9 cellular contexts compared by ENCODE assay signal in the genomic region with DNA sequence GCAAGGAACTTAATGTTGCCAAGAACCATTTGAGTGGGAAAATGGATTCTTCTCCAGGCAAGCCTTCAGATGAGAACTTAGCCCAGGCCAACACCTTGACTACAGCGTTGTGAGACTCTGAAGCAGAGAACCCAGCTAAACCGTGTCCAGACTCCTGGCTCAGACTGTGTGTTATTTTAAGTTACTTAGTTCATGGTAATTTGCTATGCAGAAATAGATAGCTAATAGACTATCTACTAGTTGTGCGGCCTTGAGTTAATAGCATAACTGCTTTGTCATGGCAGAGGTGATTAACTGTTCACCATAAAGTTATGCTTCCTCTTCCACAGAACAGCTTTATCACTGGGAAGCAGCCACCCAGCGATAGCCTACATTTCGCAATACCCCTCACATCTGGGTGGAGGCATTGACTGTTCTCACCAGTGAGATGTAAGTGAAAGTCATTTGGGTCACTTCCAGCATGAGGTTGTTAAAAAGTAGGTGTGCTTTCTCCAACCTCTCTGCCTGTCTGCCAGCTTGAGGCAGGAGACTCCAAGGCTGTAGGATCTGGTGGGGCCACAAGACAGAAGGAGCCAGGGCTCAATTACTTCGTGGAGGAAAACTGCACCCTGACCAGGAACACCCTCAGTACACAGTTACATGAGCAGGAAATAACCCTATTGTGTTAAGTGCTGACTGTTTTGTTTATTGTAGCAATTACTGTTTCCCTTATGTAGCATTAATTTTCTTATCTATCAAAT.
DNase-seq lines count a peak whose midpoint lies in the region; TF ChIP-seq lines count a peak whose summit lies in the region.
"Had no signal": no experiment of that assay in that cellular context is flagged by ENCODE, and none has a peak within 500 bp of the region (broad histone marks: within the 10 kb centered on the region; RNA-seq: fewer than 3 reads in every experiment).

No MANE protein-coding gene starts in this region.

- BruUV-seq in Caco-2 (replicated peaks; lab: Mats Ljungman, UMichigan): no TSS peak

- H3K4me3 Mint-ChIP-seq in Caco-2 (ENCODE audit: unreplicated experiment) (no peak overlapping the region), endothelial cell (ENCODE audit: unreplicated experiment) (no peak overlapping the region)

- no peak overlapping the region for H3K4me3 ChIP-seq in Caco-2 (ENCODE audit: low read depth, low read length)
- H3K4me3 ChIP-seq in mucosa of rectum (ENCODE audit: low read length in 2 of 2): peak overlapping the region in 1 of 2 donors; percentile 23

- H3K36me3 Mint-ChIP-seq in Caco-2 (ENCODE audit: insufficient read depth, unreplicated experiment) (no peaks in the 10 kb centered on the region), endothelial cell (ENCODE audit: low read depth, unreplicated experiment) (no peaks in the 10 kb centered on the region)

- H3K9me3 ChIP-seq in Caco-2 (no peaks in the 10 kb centered on the region), mucosa of rectum (ENCODE audit: control insufficient read depth in 2 of 2, low read length in 2 of 2) (no peaks in the 10 kb centered on the region)

- no peak for TF ChIP-seq CTCF in Caco-2 (IDR thresholded peaks at IDR 0.05; ENCODE audit: insufficient read depth in 1 of 2, low read depth in 1 of 2, low read length in 1 of 2, severe bottlenecking in 1 of 2, unreplicated experiment in 1 of 2)
- no peak for TF ChIP-seq CTCF in endothelial cell (IDR thresholded peaks at IDR 0.05; ENCODE audit: unreplicated experiment)

- H3K27me3 Mint-ChIP-seq in Caco-2 (ENCODE audit: insufficient read depth, unreplicated experiment) (no peaks in the 10 kb centered on the region), endothelial cell (ENCODE audit: unreplicated experiment) (no peaks in the 10 kb centered on the region)

- no peaks in the 10 kb centered on the region for H3K9me3 Mint-ChIP-seq in Caco-2 (ENCODE audit: unreplicated experiment)
- H3K9me3 Mint-ChIP-seq in endothelial cell (ENCODE audit: unreplicated experiment): no peaks in the 10 kb centered on the region

- POLR2A ChIA-PET in Caco-2 (lab: Charles Lee): no interaction called here

- no peak overlapping the region for H3K27ac Mint-ChIP-seq in Caco-2 (ENCODE audit: unreplicated experiment)
- peak overlapping the region; percentile 80 for H3K27ac Mint-ChIP-seq in endothelial cell (ENCODE audit: unreplicated experiment)

- intact Hi-C loops in Caco-2 (cut with micrococcal nuclease; ENCODE audit: unreplicated experiment): no loop called here

- H3K27ac ChIP-seq in mucosa of rectum (ENCODE audit: low read depth in 2 of 2, low read length in 2 of 2): peak overlapping the region; percentile 53 to 75

- peak; percentile 39 to 42 for DNase-seq in Caco-2
- DNase-seq in NOMO-1 (lab: John Stamatoyannopoulos, UW; ENCODE audit: unreplicated experiment in 2 of 2): peak; percentile 73 to 98
- no peak for DNase-seq in endothelial cell (ENCODE audit: low spot score)
- no peak for DNase-seq in G401 (ENCODE audit: low spot score)
- DNase-seq in effector CD8-positive, alpha-beta T cell (lab: John Stamatoyannopoulos, UW): no peak
- DNase-seq in C1 segment of cervical spinal cord (lab: John Stamatoyannopoulos, UW): no peak
- no peak for DNase-seq in amniotic stem cell (lab: John Stamatoyannopoulos, UW)
- DNase-seq: stimulated activated naive CD8-positive, alpha-beta T cell treated with anti-CD3 and anti-CD28 coated beads, Interleukin-15, Interleukin-2, amounts not matched to agents 100 U/mL and 50 U/mL, for 24 hours had no signal

- CTCF ChIA-PET in Caco-2 (lab: Charles Lee): no interaction called here

- H3K9ac ChIP-seq in mucosa of rectum (ENCODE audit: low read depth in 1 of 2, low read length in 2 of 2): no peak overlapping the region

- in situ Hi-C loops in G401 (cut with HindIII; ENCODE audit: low sequenced_read_pairs): no loop called here

- H3K36me3 ChIP-seq in Caco-2 (ENCODE audit: control insufficient read depth, insufficient read depth, low read length): no peaks in the 10 kb centered on the region
- H3K36me3 ChIP-seq in mucosa of rectum (ENCODE audit: control insufficient read depth in 2 of 2, insufficient read depth in 2 of 2, low read length in 2 of 2): no peaks in the 10 kb centered on the region

- H3K4me1 Mint-ChIP-seq in Caco-2 (ENCODE audit: low read depth, unreplicated experiment): no peaks in the 10 kb centered on the region
- H3K4me1 Mint-ChIP-seq in endothelial cell (ENCODE audit: unreplicated experiment): peaks cover 27% of the 10 kb centered on the region

- H3K27me3 ChIP-seq in Caco-2 (replicated peaks; ENCODE audit: control insufficient read depth, insufficient read depth, low read length) (no peaks in the 10 kb centered on the region), mucosa of rectum (ENCODE audit: control insufficient read depth in 2 of 2, insufficient read depth in 2 of 2, low read length in 2 of 2) (no peaks in the 10 kb centered on the region)

- H3K4me1 ChIP-seq in Caco-2 (peaks cover 6% of the 10 kb centered on the region; the same call in 1 of the 2 replicates), mucosa of rectum (ENCODE audit: control insufficient read depth in 2 of 2, insufficient read depth in 2 of 2, low read length in 2 of 2) (peaks cover 12 to 26% of the 10 kb centered on the region in 2 donors)

Comparison
In these comparisons a context has a peak if more than half of its experiments do, and no peak if none do; other contexts are left out.
1. DNase-seq: peak in Caco-2 (2 of 2) and NOMO-1 (2 of 2); none in endothelial cell (single experiment), G401 (single experiment), effector CD8-positive, alpha-beta T cell (single experiment), C1 segment of cervical spinal cord (0 of 14) and amniotic stem cell (single experiment).